16 cellular contexts compared by ENCODE assay signal in genomic region chr7:150401861-150402631, GRCh38. TPM values are rescaled to one million over a fixed set of nuclear protein-coding genes. Genes with fewer than 3 reads are reported as not detected.
DNase-seq lines count a peak whose midpoint lies in the region; ATAC-seq, FAIRE-seq and TF ChIP-seq lines count a peak whose summit lies in the region.
"Had no signal": no experiment of that assay in that cellular context is flagged by ENCODE, and none has a peak within 500 bp of the region (broad histone marks: within the 10 kb centered on the region; RNA-seq: fewer than 3 reads in every experiment).

No MANE protein-coding gene starts in this region.

- 79% methylated on average over 7 of the region's 7 CpGs for WGBS in GM12878 (ENCODE audit: insufficient coverage, insufficient replicate concordance, low lambda C conversion rate, missing lambda C conversion rate)
- WGBS in SK-N-SH (ENCODE audit: low lambda C conversion rate): 97% methylated on average over 7 of the region's 7 CpGs

- TF ChIP-seq RAD21 in GM12878 (IDR thresholded peaks at IDR 0.05; ENCODE audit: insufficient read depth, low read depth, low read length) (no peak), SK-N-SH (IDR thresholded peaks at IDR 0.05; ENCODE audit: low read length) (no peak)

- TF ChIP-seq CTCF in GM23338 (conservative IDR thresholded peaks at IDR 0.05; ENCODE audit: low read depth in 2 of 2) (no peak), GM12878 (IDR thresholded peaks at IDR 0.05 in 2 of 3, conservative IDR thresholded peaks at IDR 0.05 in 1 of 3; ENCODE audit: control insufficient read depth in 2 of 3, extremely low read depth in 1 of 3, insufficient read depth in 1 of 3, low read depth in 3 of 3, low read length in 3 of 3) (no peak), mesothelial cell of epicardium (IDR thresholded peaks at IDR 0.05; ENCODE audit: unreplicated experiment) (no peak), SK-N-SH (IDR thresholded peaks at IDR 0.05) (no peak)

- no peaks in the 10 kb centered on the region for H3K27me3 ChIP-seq in CD4-positive, CD25-positive, alpha-beta regulatory T cell (ENCODE audit: control insufficient read depth, insufficient read depth, low read length)
- H3K27me3 ChIP-seq in GM23338 (ENCODE audit: insufficient read depth) (no peaks in the 10 kb centered on the region), GM12878 (replicated peaks in 1 of 2; ENCODE audit: control insufficient read depth in 2 of 2, insufficient read depth in 2 of 2, low read length in 1 of 2) (no peaks in the 10 kb centered on the region), SK-N-SH (ENCODE audit: insufficient read depth) (no peaks in the 10 kb centered on the region)
- H3K27me3 ChIP-seq: ascending aorta, dorsolateral prefrontal cortex, SJCRH30 had no signal

- peaks cover 0 to 35% (median 21%) of the 10 kb centered on the region in 4 donors for H3K4me1 Mint-ChIP-seq in CD4-positive, CD25-positive, alpha-beta regulatory T cell
- H3K4me1 Mint-ChIP-seq in GM23338 (peaks cover 77% of the 10 kb centered on the region), mesothelial cell of epicardium (peaks cover 58% of the 10 kb centered on the region)

- H3K36me3 Mint-ChIP-seq in CD4-positive, CD25-positive, alpha-beta regulatory T cell: peaks cover 2% of the 10 kb centered on the region
- H3K36me3 Mint-ChIP-seq in GM23338 (ENCODE audit: low read depth): peaks cover 29% of the 10 kb centered on the region
- H3K36me3 Mint-ChIP-seq in mesothelial cell of epicardium: peaks cover 8% of the 10 kb centered on the region

- ATAC-seq in CD4-positive, CD25-positive, alpha-beta regulatory T cell (ENCODE audit: low read depth in 2 of 2): no peak
- ATAC-seq in GM23338 (peak; percentile 48), GM12878 (no peak)
- ATAC-seq: right cardiac atrium; stimulated activated naive CD8-positive, alpha-beta T cell treated with anti-CD3 and anti-CD28 coated beads, Interleukin-15, Interleukin-2, amounts not matched to agents 100 U/mL and 50 U/mL, for 24 hours had no signal

- H3K9ac ChIP-seq in GM12878 (ENCODE audit: control insufficient read depth, insufficient read depth, low read length) (no peak overlapping the region), SK-N-SH (no peak overlapping the region)

- H3K4me2 ChIP-seq in GM23338 (peak overlapping the region; percentile 95), GM12878 (ENCODE audit: control insufficient read depth, insufficient read depth) (0 out of 2 replicates have a peak overlapping the region, but pooled peaks have one; percentile 11), SK-N-SH (no peak overlapping the region)

- H3K79me2 ChIP-seq in GM23338 (replicated peaks; ENCODE audit: insufficient read depth) (peaks cover 20% of the 10 kb centered on the region), GM12878 (ENCODE audit: control insufficient read depth, insufficient read depth, low read length) (peaks cover 4% of the 10 kb centered on the region), SK-N-SH (ENCODE audit: insufficient read depth) (no peaks in the 10 kb centered on the region)

- H3K9me2 ChIP-seq in GM23338 (ENCODE audit: insufficient read depth): no peaks in the 10 kb centered on the region
- no peaks in the 10 kb centered on the region for H3K9me2 ChIP-seq in SK-N-SH

- H3K27me3 Mint-ChIP-seq in CD4-positive, CD25-positive, alpha-beta regulatory T cell: peaks cover 9% of the 10 kb centered on the region
- peaks cover 34% of the 10 kb centered on the region for H3K27me3 Mint-ChIP-seq in GM23338 (ENCODE audit: insufficient read depth, low read depth, poor library complexity)
- no peaks in the 10 kb centered on the region for H3K27me3 Mint-ChIP-seq in mesothelial cell of epicardium (ENCODE audit: low read depth)

- BruUV-seq in GM12878 (replicated peaks; lab: Mats Ljungman, UMichigan): no TSS peak

- POLR2A ChIA-PET in GM12878 (lab: Charles Lee): interaction anchor here (0.7 to 2.5 kb wide), 5 partner anchors 9 to 32 kb away, joined by 3 to 12 read pairs (median 6); no protein-coding TSS in a partner anchor
- POLR2A ChIA-PET in SK-N-SH (lab: Yijun Ruan, JAX): interaction anchor here (0.7 to 2.8 kb wide), 2 partner anchors 31 to 33 kb away, joined by 3 to 10 read pairs; partner anchors contain the start of gene REPIN1

- no peaks in the 10 kb centered on the region for H3K9me3 ChIP-seq in CD4-positive, CD25-positive, alpha-beta regulatory T cell (ENCODE audit: control insufficient read depth in 2 of 2, low read length in 2 of 2)
- no peaks in the 10 kb centered on the region for H3K9me3 ChIP-seq in GM12878 (replicated peaks; ENCODE audit: control insufficient read depth, insufficient read depth, low read length)
- no peaks in the 10 kb centered on the region for H3K9me3 ChIP-seq in SK-N-SH
- H3K9me3 ChIP-seq: ascending aorta, SJCRH30 had no signal

- in situ Hi-C loops in GM12878 (cut with MboI): loop anchor here (25.0 kb wide), 1 partner anchor 340 kb away; no protein-coding TSS in a partner anchor

- H3K27ac ChIP-seq in CD4-positive, CD25-positive, alpha-beta regulatory T cell (ENCODE audit: insufficient read depth, low read length, poor library complexity, severe bottlenecking): no peak overlapping the region
- H3K27ac ChIP-seq in GM23338 (ENCODE audit: low read depth) (peak overlapping the region; percentile 99), GM12878 (ENCODE audit: control insufficient read depth, insufficient read depth) (0 out of 2 replicates have a peak overlapping the region, but pooled peaks have one; percentile 1), SK-N-SH (ENCODE audit: low read depth in 2 of 2, low read length in 1 of 2) (no peak overlapping the region)
- H3K27ac ChIP-seq: ascending aorta, SJCRH30 had no signal

- intact Hi-C loops in GM12878 (cut with micrococcal nuclease; ENCODE audit: unreplicated experiment): loop anchor here (2.0 kb wide), 1 partner anchor 21 kb away; no protein-coding TSS in a partner anchor

- CTCF ChIA-PET in GM12878 (lab: Yijun Ruan, JAX) (interaction anchor here (0.7 to 11.6 kb wide), 8 partner anchors 9 to 116 kb away, joined by 3 to 72 read pairs (median 3); no protein-coding TSS in a partner anchor), SK-N-SH (lab: Yijun Ruan, JAX) (interaction anchor here (0.6 to 1.8 kb wide), 5 partner anchors 10 to 588 kb away, joined by 3 to 7 read pairs (median 3); no protein-coding TSS in a partner anchor)

- peaks cover 30% of the 10 kb centered on the region for H3K4me1 ChIP-seq in CD4-positive, CD25-positive, alpha-beta regulatory T cell (ENCODE audit: control insufficient read depth, insufficient read depth, low read length, poor library complexity, severe bottlenecking)
- H3K4me1 ChIP-seq in GM23338 (ENCODE audit: insufficient read depth) (peaks cover 65% of the 10 kb centered on the region), GM12878 (ENCODE audit: control insufficient read depth, insufficient read depth, low read length) (peaks cover 47% of the 10 kb centered on the region), SK-N-SH (ENCODE audit: control insufficient read depth in 1 of 2, insufficient read depth in 2 of 2, low read depth in 1 of 2, low read length in 1 of 2) (peaks cover 15 to 43% of the 10 kb centered on the region in 2 experiments)

- SMC1A ChIA-PET in GM12878 (lab: Charles Lee; ENCODE audit: uncharacterized antibody, unreplicated experiment): interaction anchor here (0.9 to 7.4 kb wide), 9 partner anchors 9 to 353 kb away, joined by 3 to 48 read pairs (median 5); no protein-coding TSS in a partner anchor

- no peak for FAIRE-seq in GM12878 (lab: Jason Lieb, UNC)
- FAIRE-seq: keratinocyte had no signal

- peaks cover 57% of the 10 kb centered on the region for H3F3A ChIP-seq in GM23338 (replicated peaks; ENCODE audit: low read depth)
- H3F3A ChIP-seq in SK-N-SH (replicated peaks; ENCODE audit: insufficient read depth): peaks cover 9% of the 10 kb centered on the region

- H3K9me3 Mint-ChIP-seq in CD4-positive, CD25-positive, alpha-beta regulatory T cell: peaks cover 0 to under 1% (median 0%) of the 10 kb centered on the region in 7 donors
- H3K9me3 Mint-ChIP-seq in GM23338: no peaks in the 10 kb centered on the region
- no peaks in the 10 kb centered on the region for H3K9me3 Mint-ChIP-seq in mesothelial cell of epicardium

- no peaks in the 10 kb centered on the region; the same call in 1 of the 2 replicates for H4K20me1 ChIP-seq in GM23338 (replicated peaks; ENCODE audit: insufficient read depth)
- no peaks in the 10 kb centered on the region for H4K20me1 ChIP-seq in GM12878 (ENCODE audit: control insufficient read depth, insufficient read depth)
- no peaks in the 10 kb centered on the region for H4K20me1 ChIP-seq in SK-N-SH (ENCODE audit: insufficient read depth)

- no peak for TF ChIP-seq EP300 in GM12878 (IDR thresholded peaks at IDR 0.05; ENCODE audit: borderline replicate concordance in 1 of 2, control insufficient read depth in 1 of 2, low read depth in 2 of 2, low read length in 2 of 2)
- TF ChIP-seq EP300 in SK-N-SH (IDR thresholded peaks at IDR 0.05; ENCODE audit: borderline replicate concordance in 1 of 2, low read depth in 1 of 2, low read length in 1 of 2): no peak

- H3K4me3 Mint-ChIP-seq in CD4-positive, CD25-positive, alpha-beta regulatory T cell: peak overlapping the region; percentile 29 to 82 (median 72)
- H3K4me3 Mint-ChIP-seq in GM23338 (peak overlapping the region; percentile 56), mesothelial cell of epicardium (peak overlapping the region; percentile 2)

- no peak for DNase-seq in CD4-positive, CD25-positive, alpha-beta regulatory T cell
- DNase-seq in GM23338 (ENCODE audit: low spot score) (peak; percentile 89), GM12878 (ENCODE audit: low read depth, low spot score) (no peak), mesothelial cell of epicardium (ENCODE audit: low spot score in 2 of 2, unreplicated experiment in 2 of 2) (no peak), SK-N-SH (no peak), NCI-H82 (lab: John Stamatoyannopoulos, UW) (no peak), HPDE6-E6E7 (ENCODE audit: extremely low spot score) (no peak), kidney glomerular epithelial cell (lab: John Stamatoyannopoulos, UW) (no peak)
- DNase-seq: NCI-H2171; right cardiac atrium; SJCRH30; stimulated activated naive CD8-positive, alpha-beta T cell treated with anti-CD3 and anti-CD28 coated beads, Interleukin-15, Interleukin-2, amounts not matched to agents 100 U/mL and 50 U/mL, for 24 hours had no signal

- H2AFZ ChIP-seq in GM23338 (no peak overlapping the region), GM12878 (ENCODE audit: control insufficient read depth, low read depth, low read length) (no peak overlapping the region), SK-N-SH (ENCODE audit: low read depth) (no peak overlapping the region)

- no peak overlapping the region for H3K4me3 ChIP-seq in CD4-positive, CD25-positive, alpha-beta regulatory T cell (ENCODE audit: low read depth, low read length)
- H3K4me3 ChIP-seq in GM23338 (peak overlapping the region; percentile 75; the same call in 1 of the 2 replicates), GM12878 (no peak overlapping the region), SK-N-SH (ENCODE audit: low read depth in 2 of 2, low read length in 1 of 2) (no peak overlapping the region)
- H3K4me3 ChIP-seq: ascending aorta, dorsolateral prefrontal cortex, SJCRH30 had no signal

- H3K36me3 ChIP-seq in CD4-positive, CD25-positive, alpha-beta regulatory T cell (ENCODE audit: control insufficient read depth, insufficient read depth, low read length): no peaks in the 10 kb centered on the region
- H3K36me3 ChIP-seq in GM23338 (ENCODE audit: insufficient read depth) (no peaks in the 10 kb centered on the region), GM12878 (ENCODE audit: control insufficient read depth in 2 of 2, insufficient read depth in 2 of 2, low read length in 1 of 2) (peaks cover 0 to 12% of the 10 kb centered on the region in 2 experiments; a peak in 3 of 4 replicates), SK-N-SH (replicated peaks in 1 of 2; ENCODE audit: control insufficient read depth in 1 of 2, insufficient read depth in 2 of 2, low read length in 1 of 2) (peaks cover 0 to 14% of the 10 kb centered on the region in 2 experiments)
- H3K36me3 ChIP-seq: SJCRH30 had no signal

- peak overlapping the region in 2 of 3 donors; percentile 56 to 80 for H3K27ac Mint-ChIP-seq in CD4-positive, CD25-positive, alpha-beta regulatory T cell
- H3K27ac Mint-ChIP-seq in GM23338 (peak overlapping the region; percentile 99), mesothelial cell of epicardium (no peak overlapping the region)

- RAD21 ChIA-PET in GM12878 (lab: Charles Lee; ENCODE audit: unreplicated experiment): interaction anchor here (0.6 to 1.9 kb wide), 6 partner anchors 16 to 35 kb away, joined by 3 to 10 read pairs (median 4); no protein-coding TSS in a partner anchor

- no peak for TF ChIP-seq POLR2A in GM12878 (IDR thresholded peaks at IDR 0.05; ENCODE audit: low read depth, low read length)

RNA-seq across cellular contexts. Expression of gene ZNF775, which starts 22.9 kb away (rescaled TPM):
- total RNA-seq in CD4-positive, CD25-positive, alpha-beta regulatory T cell: 2.9 TPM
- 1 to 10 TPM; 2.2 to 7.6 (median 4.1) TPM for polyA plus RNA-seq in CD4-positive, CD25-positive, alpha-beta regulatory T cell
- 35.2 and 38.2 TPM in 2 replicates for total RNA-seq in GM23338 (2014; rRNA removed; shearing (Covaris generic))
- polyA plus RNA-seq in GM23338 (2016; fragmentation: Nextera tagmentation; extraction: Ambion mirVana) (4.5 and 6.7 TPM in 2 replicates), GM12878 (2011; rRNA removed) (1.8 and 3.6 TPM in 2 replicates), GM12878 (2014; fragmentation: Illumina TruSeq; extraction: Trizol) (0.32 and 0.71 TPM in 2 replicates), GM12878 (2014; fragmentation: Nextera tagmentation; extraction: Ambion mirVana) (under 1 TPM; 0.05 to 0.46 TPM), GM12878 (2014; rRNA removed) (9.7 and 11.8 TPM in 2 replicates), GM12878 (2016; fragmentation: Nextera tagmentation; extraction: Ambion mirVana) (1 to 10 TPM in 1 of 2 experiments, under 1 TPM in 1; 0.62 to 1.4 TPM), SK-N-SH (2012; rRNA removed) (4.6 and 5.0 TPM in 2 replicates)
- total RNA-seq in GM12878 (2013; cell fraction: nucleolus; rRNA removed): 7.9 and 10.6 TPM in 2 replicates
- total RNA-seq in GM12878 (2014; rRNA removed) (7.2 and 11.0 TPM in 2 replicates), GM12878 (2014; rRNA removed; fragmentation: Illumina TruSeq; extraction: Trizol) (2.3 and 2.8 TPM in 2 replicates), GM12878 (2021) (12.1 and 14.3 TPM in 2 replicates), mesothelial cell of epicardium (13.3 to 14.9 TPM (median 14.8 TPM) in 3 replicates)
- polyA plus RNA-seq in GM12878 (2011; ENCODE audit: low read depth): 1.1 TPM
- polyA plus RNA-seq in GM12878 (2011; cell fraction: cytosol; rRNA removed): 3.6 and 8.5 TPM in 2 replicates
- 9.0 and 11.2 TPM in 2 replicates for polyA plus RNA-seq in GM12878 (2011; cell fraction: nucleus; rRNA removed)
- polyA plus RNA-seq in GM12878 (2012): 5.9 and 7.2 TPM in 2 replicates
- polyA minus RNA-seq in GM12878 (2011; rRNA and poly(A)+ RNA removed): 1.1 and 3.0 TPM in 2 replicates
- polyA minus RNA-seq in GM12878 (2011; cell fraction: cytosol; rRNA and poly(A)+ RNA removed): 3.5 and 5.1 TPM in 2 replicates
- 2.3 and 4.7 TPM in 2 replicates for polyA minus RNA-seq in GM12878 (2011; cell fraction: nucleus; rRNA and poly(A)+ RNA removed)
- polyA plus RNA-seq in SK-N-SH (2012; cell fraction: cytosol; rRNA removed): 2.3 and 3.7 TPM in 2 replicates
- polyA plus RNA-seq in SK-N-SH (2012; cell fraction: nucleus; rRNA removed): 6.9 and 9.8 TPM in 2 replicates

RNA-seq across cellular contexts. Expression of gene REPIN1, which starts 33.4 kb away (rescaled TPM):
- 40.3 TPM for total RNA-seq in CD4-positive, CD25-positive, alpha-beta regulatory T cell
- polyA plus RNA-seq in CD4-positive, CD25-positive, alpha-beta regulatory T cell: 10 to 100 TPM; 22.5 to 35.2 (median 26.5) TPM
- total RNA-seq in GM23338 (2014; rRNA removed; shearing (Covaris generic)): 143 and 156 TPM in 2 replicates
- polyA plus RNA-seq in GM23338 (2016; fragmentation: Nextera tagmentation; extraction: Ambion mirVana) (29.2 and 29.8 TPM in 2 replicates), GM12878 (2011; rRNA removed) (56.3 and 88.0 TPM in 2 replicates), GM12878 (2014; fragmentation: Illumina TruSeq; extraction: Trizol) (22.3 and 47.3 TPM in 2 replicates), GM12878 (2014; fragmentation: Nextera tagmentation; extraction: Ambion mirVana) (10 to 100 TPM in 1 of 2 experiments, 1 to 10 TPM in 1; 5.1 to 12.6 TPM), GM12878 (2014; rRNA removed) (139 and 159 TPM in 2 replicates), GM12878 (2016; fragmentation: Nextera tagmentation; extraction: Ambion mirVana) (10 to 100 TPM; 66.4 to 87.4 TPM), SK-N-SH (2012; rRNA removed) (87.5 and 91.6 TPM in 2 replicates)
- 152 and 192 TPM in 2 replicates for total RNA-seq in GM12878 (2013; cell fraction: nucleolus; rRNA removed)
- total RNA-seq in GM12878 (2014; rRNA removed) (111 and 122 TPM in 2 replicates), GM12878 (2014; rRNA removed; fragmentation: Illumina TruSeq; extraction: Trizol) (32.1 and 38.7 TPM in 2 replicates), GM12878 (2021) (161 and 172 TPM in 2 replicates), mesothelial cell of epicardium (147 to 149 TPM (median 148 TPM) in 3 replicates)
- polyA plus RNA-seq in GM12878 (2011; ENCODE audit: low read depth): 43.7 TPM
- polyA plus RNA-seq in GM12878 (2011; cell fraction: cytosol; rRNA removed): 135 and 158 TPM in 2 replicates
- 309 and 343 TPM in 2 replicates for polyA plus RNA-seq in GM12878 (2011; cell fraction: nucleus; rRNA removed)
- 96.5 and 107 TPM in 2 replicates for polyA plus RNA-seq in GM12878 (2012)
- 40.9 and 86.3 TPM in 2 replicates for polyA minus RNA-seq in GM12878 (2011; rRNA and poly(A)+ RNA removed)
- 35.8 and 41.2 TPM in 2 replicates for polyA minus RNA-seq in GM12878 (2011; cell fraction: cytosol; rRNA and poly(A)+ RNA removed)
- 59.8 and 89.9 TPM in 2 replicates for polyA minus RNA-seq in GM12878 (2011; cell fraction: nucleus; rRNA and poly(A)+ RNA removed)
- 49.6 and 70.3 TPM in 2 replicates for polyA plus RNA-seq in SK-N-SH (2012; cell fraction: cytosol; rRNA removed)
- polyA plus RNA-seq in SK-N-SH (2012; cell fraction: nucleus; rRNA removed): 254 and 314 TPM in 2 replicates

RNA-seq across cellular contexts. Expression of gene GIMAP8, which starts 48.4 kb away (rescaled TPM):
- total RNA-seq in CD4-positive, CD25-positive, alpha-beta regulatory T cell: 8.0 TPM
- polyA plus RNA-seq in CD4-positive, CD25-positive, alpha-beta regulatory T cell: 10 to 100 TPM; 11.3 to 30.8 (median 18.4) TPM
- not detected in 2 replicates for total RNA-seq in GM23338 (2014; rRNA removed; shearing (Covaris generic))
- polyA plus RNA-seq in GM23338 (2016; fragmentation: Nextera tagmentation; extraction: Ambion mirVana): 0.06 TPM in 1 of 2 replicates, not detected in the other
- 12.9 and 13.9 TPM in 2 replicates for total RNA-seq in GM12878 (2013; cell fraction: nucleolus; rRNA removed)
- total RNA-seq in GM12878 (2014; rRNA removed): 3.7 and 4.5 TPM in 2 replicates
- total RNA-seq in GM12878 (2014; rRNA removed; fragmentation: Illumina TruSeq; extraction: Trizol): 5.7 TPM in 2 replicates
- 5.7 and 6.2 TPM in 2 replicates for total RNA-seq in GM12878 (2021)
- polyA plus RNA-seq in GM12878 (2011; ENCODE audit: low read depth): 4.4 TPM
- polyA plus RNA-seq in GM12878 (2011; rRNA removed): 9.7 and 12.6 TPM in 2 replicates
- polyA plus RNA-seq in GM12878 (2011; cell fraction: cytosol; rRNA removed): 4.6 and 5.5 TPM in 2 replicates
- 14.7 and 18.1 TPM in 2 replicates for polyA plus RNA-seq in GM12878 (2011; cell fraction: nucleus; rRNA removed)
- polyA plus RNA-seq in GM12878 (2012): 5.3 and 7.0 TPM in 2 replicates
- 7.9 and 8.3 TPM in 2 replicates for polyA plus RNA-seq in GM12878 (2014; fragmentation: Illumina TruSeq; extraction: Trizol)
- polyA plus RNA-seq in GM12878 (2014; fragmentation: Nextera tagmentation; extraction: Ambion mirVana): 1 to 10 TPM in 1 of 2 experiments, under 1 TPM in 1; 0.66 to 2.6 TPM
- 6.0 and 7.0 TPM in 2 replicates for polyA plus RNA-seq in GM12878 (2014; rRNA removed)
- polyA plus RNA-seq in GM12878 (2016; fragmentation: Nextera tagmentation; extraction: Ambion mirVana): 1 to 10 TPM; 2.0 to 2.2 TPM
- 7.5 and 8.2 TPM in 2 replicates for polyA minus RNA-seq in GM12878 (2011; rRNA and poly(A)+ RNA removed)
- polyA minus RNA-seq in GM12878 (2011; cell fraction: cytosol; rRNA and poly(A)+ RNA removed): 2.6 and 3.2 TPM in 2 replicates
- polyA minus RNA-seq in GM12878 (2011; cell fraction: nucleus; rRNA and poly(A)+ RNA removed): 5.1 and 6.5 TPM in 2 replicates
- total RNA-seq in mesothelial cell of epicardium: not detected in 3 replicates
- polyA plus RNA-seq in SK-N-SH (2012; rRNA removed): not detected in 2 replicates
- not detected in 2 replicates for polyA plus RNA-seq in SK-N-SH (2012; cell fraction: cytosol; rRNA removed)
- 0.01 TPM in 1 of 2 replicates, not detected in the other for polyA plus RNA-seq in SK-N-SH (2012; cell fraction: nucleus; rRNA removed)
- total RNA-seq: SJCRH30 had no signal
- polyA plus RNA-seq: BJ had no signal

Comparison
In these comparisons a context has a peak if more than half of its experiments do, and no peak if none do; other contexts are left out.
1. H3K27ac ChIP-seq: peak in GM23338 (single experiment) and GM12878 (single experiment); none in CD4-positive, CD25-positive, alpha-beta regulatory T cell (single experiment) and SK-N-SH (0 of 2).
2. H3K4me3 Mint-ChIP-seq: peak in every context shown above with its lines; median percentile 72 in CD4-positive, CD25-positive, alpha-beta regulatory T cell; 56 in GM23338; 2 in mesothelial cell of epicardium.